ENCODE assay signal across 8 cellular contexts in the genomic region with DNA sequence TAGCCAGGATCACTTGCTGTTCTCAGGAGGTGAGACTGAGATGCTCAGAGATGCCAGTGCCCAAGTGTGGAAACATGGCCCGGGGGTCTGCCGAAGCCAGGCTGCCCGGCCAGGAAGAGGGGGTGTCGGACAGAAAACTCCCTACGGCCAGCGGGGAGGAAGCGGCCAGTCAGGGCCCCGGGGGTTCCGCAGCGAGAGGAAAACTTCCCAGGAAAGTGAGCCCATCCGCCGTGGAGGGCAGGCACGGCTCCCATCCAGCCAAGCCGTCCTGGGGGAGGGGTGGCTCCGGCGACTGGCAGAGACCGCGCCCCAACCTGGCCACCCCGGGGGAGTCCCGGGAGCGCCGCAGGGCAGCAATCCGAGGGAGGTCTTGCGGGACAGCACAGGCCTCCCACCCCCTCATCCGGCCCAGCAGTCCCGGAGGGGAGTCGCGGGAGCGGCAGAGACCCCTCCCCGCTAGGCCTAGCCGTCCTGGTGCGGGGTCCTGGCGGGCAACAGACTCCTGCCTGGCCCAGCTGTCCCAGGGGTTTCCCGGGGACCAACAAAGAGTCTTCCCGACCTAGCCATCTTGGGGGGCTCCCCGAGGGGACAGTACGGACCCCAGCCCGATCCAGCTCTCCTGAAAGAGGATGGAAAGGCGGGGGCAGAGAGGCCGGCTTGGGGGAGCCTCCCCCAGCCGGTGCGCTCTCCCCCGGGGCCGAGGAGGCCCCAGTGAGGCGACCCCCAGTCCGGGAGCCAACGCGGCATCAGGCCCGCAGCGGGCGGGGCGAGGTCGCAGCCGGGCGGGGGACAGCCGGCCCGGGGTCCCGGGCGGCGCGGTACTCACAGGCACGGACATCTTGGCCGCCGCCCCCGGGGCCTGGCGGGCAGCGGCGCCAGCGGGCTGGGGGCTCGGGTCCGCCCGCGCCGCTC. TPM values are rescaled to one million over a fixed set of nuclear protein-coding genes. Genes with fewer than 3 reads are reported as not detected.
A peak's percentile ranks its signal among the peaks of the same experiment; 100 is the strongest.
DNase-seq lines count a peak whose midpoint lies in the region; ATAC-seq and TF ChIP-seq lines count a peak whose summit lies in the region.

No MANE protein-coding gene starts in this region.

- ATAC-seq in GM21447 (IDR thresholded peaks at IDR 0.05; ENCODE audit: unreplicated experiment) (peak; percentile 21), natural killer cell (peak in 1 of 3 donors; percentile 22), HG03520 (IDR thresholded peaks at IDR 0.05; ENCODE audit: unreplicated experiment) (no peak)

- H3K9me3 Mint-ChIP-seq in CD4-positive, alpha-beta memory T cell = no peaks in the 10 kb centered on the region
- H3K9me3 Mint-ChIP-seq in endothelial cell (ENCODE audit: unreplicated experiment) (no peaks in the 10 kb centered on the region), natural killer cell (no peaks in the 10 kb centered on the region)
- H3K9me3 Mint-ChIP-seq in activated CD4-positive, alpha-beta memory T cell treated with anti-CD3 and anti-CD28 coated beads, Interleukin-2, amount 10 ng/mL, durations not matched to agents 7 days and 5 days = no peaks in the 10 kb centered on the region

- H3K36me3 ChIP-seq in CD4-positive, alpha-beta memory T cell (ENCODE audit: insufficient read depth, low read length) = no peaks in the 10 kb centered on the region
- H3K36me3 ChIP-seq in MG63 = no peaks in the 10 kb centered on the region

- CTCF ChIA-PET in CD4-positive, alpha-beta memory T cell (lab: Charles Lee; ENCODE audit: partially characterized antibody) = no interaction called here
- CTCF ChIA-PET in activated CD4-positive, alpha-beta memory T cell treated with anti-CD3 and anti-CD28 coated beads, Interleukin-2, amount 10 ng/mL, durations not matched to agents 7 days and 5 days (lab: Charles Lee) = no interaction called here

- no peak for TF ChIP-seq CTCF in endothelial cell (IDR thresholded peaks at IDR 0.05; ENCODE audit: unreplicated experiment)
- TF ChIP-seq CTCF in natural killer cell (IDR thresholded peaks at IDR 0.05) = no peak

- peak overlapping the region; percentile 61 to 82 (median 77) for H3K4me3 Mint-ChIP-seq in CD4-positive, alpha-beta memory T cell
- H3K4me3 Mint-ChIP-seq in endothelial cell (ENCODE audit: unreplicated experiment) = peak overlapping the region; percentile 93
- peak overlapping the region; percentile 68 for H3K4me3 Mint-ChIP-seq in natural killer cell
- H3K4me3 Mint-ChIP-seq in activated CD4-positive, alpha-beta memory T cell treated with anti-CD3 and anti-CD28 coated beads, Interleukin-2, amount 10 ng/mL, durations not matched to agents 7 days and 5 days = no peak overlapping the region

- peaks cover 12% of the 10 kb centered on the region for H3K27me3 ChIP-seq in CD4-positive, alpha-beta memory T cell (ENCODE audit: insufficient read depth, low read length)
- no peaks in the 10 kb centered on the region for H3K27me3 ChIP-seq in MG63

- H3K4me1 ChIP-seq in CD4-positive, alpha-beta memory T cell (ENCODE audit: insufficient read depth, low read length) = peaks cover 9% of the 10 kb centered on the region

- POLR2A ChIA-PET in CD4-positive, alpha-beta memory T cell (lab: Charles Lee; ENCODE audit: partially characterized antibody) = interaction anchor here (0.7 kb wide), 1 partner anchor 115 kb away, joined by 3 read pairs; no protein-coding TSS in a partner anchor
- POLR2A ChIA-PET in activated CD4-positive, alpha-beta memory T cell treated with anti-CD3 and anti-CD28 coated beads, Interleukin-2, amount 10 ng/mL, durations not matched to agents 7 days and 5 days (lab: Charles Lee) = no interaction called here

- H3K4me3 ChIP-seq in CD4-positive, alpha-beta memory T cell (ENCODE audit: low read length in 2 of 2) = peak overlapping the region in 1 of 2 donors; percentile 9
- peak overlapping the region; percentile 69 for H3K4me3 ChIP-seq in MG63

- H3K9me3 ChIP-seq in CD4-positive, alpha-beta memory T cell (ENCODE audit: control insufficient read depth in 1 of 2, low read length in 2 of 2) = no peaks in the 10 kb centered on the region
- no peaks in the 10 kb centered on the region for H3K9me3 ChIP-seq in MG63

- peak overlapping the region in 1 of 7 donors; percentile 23 for H3K27ac Mint-ChIP-seq in CD4-positive, alpha-beta memory T cell
- peak overlapping the region; percentile 93 for H3K27ac Mint-ChIP-seq in endothelial cell (ENCODE audit: unreplicated experiment)
- no peak overlapping the region for H3K27ac Mint-ChIP-seq in natural killer cell
- H3K27ac Mint-ChIP-seq in activated CD4-positive, alpha-beta memory T cell treated with anti-CD3 and anti-CD28 coated beads, Interleukin-2, amount 10 ng/mL, durations not matched to agents 7 days and 5 days = no peak overlapping the region

- intact Hi-C loops in CD4-positive, alpha-beta memory T cell (cut with micrococcal nuclease) = no loop called here
- intact Hi-C loops in natural killer cell (cut with micrococcal nuclease) = no loop called here

- peaks cover 3 to 13% (median 7%) of the 10 kb centered on the region in 4 donors for H3K4me1 Mint-ChIP-seq in CD4-positive, alpha-beta memory T cell
- peaks cover 48% of the 10 kb centered on the region for H3K4me1 Mint-ChIP-seq in endothelial cell (ENCODE audit: unreplicated experiment)
- peaks cover 0 to 13% of the 10 kb centered on the region in 2 donors for H3K4me1 Mint-ChIP-seq in natural killer cell
- peaks cover 2% of the 10 kb centered on the region for H3K4me1 Mint-ChIP-seq in activated CD4-positive, alpha-beta memory T cell treated with anti-CD3 and anti-CD28 coated beads, Interleukin-2, amount 10 ng/mL, durations not matched to agents 7 days and 5 days

- no peak overlapping the region for H3K27ac ChIP-seq in CD4-positive, alpha-beta memory T cell (ENCODE audit: low read depth, low read length)

- DNase-seq in CD4-positive, alpha-beta memory T cell = no peak
- peak; percentile 48 for DNase-seq in MG63
- peak; percentile 58 for DNase-seq in endothelial cell (ENCODE audit: low spot score)
- no peak for DNase-seq in natural killer cell
- DNase-seq in activated CD4-positive, alpha-beta memory T cell treated with anti-CD3 and anti-CD28 coated beads, Interleukin-2, amount 10 ng/mL, durations not matched to agents 7 days and 5 days = no peak
- no peak for DNase-seq in NOMO-1 treated with dmso at 0.1 percent for 144 hours (lab: John Stamatoyannopoulos, UW; ENCODE audit: unreplicated experiment)

- peaks cover 17 to 32% of the 10 kb centered on the region in 2 donors for H3K27me3 Mint-ChIP-seq in CD4-positive, alpha-beta memory T cell
- H3K27me3 Mint-ChIP-seq in endothelial cell (ENCODE audit: unreplicated experiment) (peaks cover 20% of the 10 kb centered on the region), natural killer cell (ENCODE audit: low read depth in 2 of 2) (peaks cover 51 to 57% of the 10 kb centered on the region in 2 donors)
- peaks cover 34% of the 10 kb centered on the region for H3K27me3 Mint-ChIP-seq in activated CD4-positive, alpha-beta memory T cell treated with anti-CD3 and anti-CD28 coated beads, Interleukin-2, amount 10 ng/mL, durations not matched to agents 7 days and 5 days

- H3K36me3 Mint-ChIP-seq in CD4-positive, alpha-beta memory T cell = no peaks in the 10 kb centered on the region
- peaks cover 16% of the 10 kb centered on the region for H3K36me3 Mint-ChIP-seq in endothelial cell (ENCODE audit: low read depth, unreplicated experiment)
- no peaks in the 10 kb centered on the region for H3K36me3 Mint-ChIP-seq in natural killer cell
- no peaks in the 10 kb centered on the region for H3K36me3 Mint-ChIP-seq in activated CD4-positive, alpha-beta memory T cell treated with anti-CD3 and anti-CD28 coated beads, Interleukin-2, amount 10 ng/mL, durations not matched to agents 7 days and 5 days (ENCODE audit: low read depth)

RNA-seq across cellular contexts. Expression of a gene that starts 13.8 kb away (rescaled TPM):
- under 1 TPM in 1 of 2 experiments, not detected in 1; 0.36 TPM for total RNA-seq in CD4-positive, alpha-beta memory T cell
- polyA plus RNA-seq in CD4-positive, alpha-beta memory T cell = under 1 TPM in 1 of 2 donors, not detected in 1; 0.30 TPM
- total RNA-seq in MG63 (2014; rRNA removed; shearing (Covaris generic); ENCODE audit: low replicate concordance) = 52.7 and 54.6 TPM in 2 replicates
- total RNA-seq in endothelial cell (ENCODE audit: unreplicated experiment) = 182 TPM
- not detected for total RNA-seq in natural killer cell
- total RNA-seq in activated CD4-positive, alpha-beta memory T cell treated with anti-CD3 and anti-CD28 coated beads, Interleukin-2, amount 10 ng/mL, durations not matched to agents 7 days and 5 days = not detected

RNA-seq across cellular contexts. Expression of a gene that starts 46.5 kb away (rescaled TPM):
- total RNA-seq in CD4-positive, alpha-beta memory T cell = not detected
- polyA plus RNA-seq in CD4-positive, alpha-beta memory T cell = not detected
- total RNA-seq in MG63 (2014; rRNA removed; shearing (Covaris generic); ENCODE audit: low replicate concordance) = not detected in 2 replicates
- not detected for total RNA-seq in endothelial cell (ENCODE audit: unreplicated experiment)
- total RNA-seq in natural killer cell = not detected
- total RNA-seq in activated CD4-positive, alpha-beta memory T cell treated with anti-CD3 and anti-CD28 coated beads, Interleukin-2, amount 10 ng/mL, durations not matched to agents 7 days and 5 days = not detected

RNA-seq across cellular contexts. Expression of a gene that starts 58.3 kb away (rescaled TPM):
- total RNA-seq in CD4-positive, alpha-beta memory T cell = not detected
- polyA plus RNA-seq in CD4-positive, alpha-beta memory T cell = not detected
- total RNA-seq in MG63 (2014; rRNA removed; shearing (Covaris generic); ENCODE audit: low replicate concordance) = not detected in 2 replicates
- not detected for total RNA-seq in endothelial cell (ENCODE audit: unreplicated experiment)
- not detected for total RNA-seq in natural killer cell
- total RNA-seq in activated CD4-positive, alpha-beta memory T cell treated with anti-CD3 and anti-CD28 coated beads, Interleukin-2, amount 10 ng/mL, durations not matched to agents 7 days and 5 days = not detected

Comparison
In these comparisons a context has a peak if more than half of its experiments do, and no peak if none do; other contexts are left out.
1. DNase-seq: peak in MG63 (single experiment) and endothelial cell (single experiment); none in CD4-positive, alpha-beta memory T cell (0 of 5), natural killer cell (single experiment), activated CD4-positive, alpha-beta memory T cell treated with anti-CD3 and anti-CD28 coated beads, Interleukin-2, amount 10 ng/mL, durations not matched to agents 7 days and 5 days (single experiment) and NOMO-1 treated with dmso at 0.1 percent for 144 hours (single experiment).
2. RNA of a gene that starts 13.8 kb away (total RNA-seq): 182 TPM in endothelial cell (single experiment) and 52.7 to 54.6 TPM in MG63; 0.36 TPM in CD4-positive, alpha-beta memory T cell, not detected in activated CD4-positive, alpha-beta memory T cell treated with anti-CD3 and anti-CD28 coated beads, Interleukin-2, amount 10 ng/mL, durations not matched to agents 7 days and 5 days and not detected in natural killer cell; every median in the first group is over 10 times any median in the second.